9 cellular contexts compared by ENCODE assay signal in the genomic region with DNA sequence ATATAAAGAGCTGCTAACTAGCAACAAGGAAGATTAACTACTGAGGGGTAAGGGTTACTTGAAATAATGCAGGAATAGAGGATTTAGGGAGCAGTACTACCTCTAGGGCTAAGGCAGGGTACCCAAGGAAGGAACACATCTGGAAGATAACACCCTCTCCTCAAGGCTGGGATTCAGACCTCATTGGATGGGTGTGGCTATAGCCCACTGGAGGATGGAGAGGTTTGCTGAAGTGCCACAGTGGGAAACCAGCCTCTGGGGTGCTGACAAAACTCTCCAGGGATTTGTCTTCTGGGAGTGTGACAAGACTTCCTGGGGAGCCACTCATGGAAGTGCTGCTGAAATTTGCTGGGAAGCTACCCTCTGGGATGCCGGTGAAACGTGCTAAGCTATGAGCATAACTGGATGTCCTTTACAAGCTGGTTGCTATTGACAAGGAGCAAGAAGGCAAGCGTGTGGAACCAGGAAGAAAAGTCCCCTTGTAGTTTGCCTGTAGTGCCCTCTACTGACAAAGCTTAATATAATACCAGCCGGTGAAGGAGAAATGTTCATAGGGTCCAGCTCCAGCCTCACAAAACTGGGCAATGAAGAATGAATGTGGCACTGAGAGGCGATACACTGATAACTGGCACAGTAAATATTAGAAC.
DNase-seq lines count a peak whose midpoint lies in the region; ATAC-seq, FAIRE-seq and TF ChIP-seq lines count a peak whose summit lies in the region.
"Had no signal": no experiment of that assay in that cellular context is flagged by ENCODE, and none has a peak within 500 bp of the region (broad histone marks: within the 10 kb centered on the region; RNA-seq: fewer than 3 reads in every experiment).

No MANE protein-coding gene starts in this region.

- intact Hi-C loops in heart right ventricle (cut with DNase I) (loop anchor here in 9 of 10 donors (1.0 to 5.0 kb wide), 5 partner anchors 51 to 56 kb away; no protein-coding TSS in a partner anchor), left ventricle myocardium superior (cut with micrococcal nuclease) (no loop called here), HepG2 (cut with micrococcal nuclease; ENCODE audit: unreplicated experiment) (loop anchor here (1.0 to 5.0 kb wide), 2 partner anchors 53 to 196 kb away; no protein-coding TSS in a partner anchor)

- H2AFZ ChIP-seq in HepG2 (ENCODE audit: low read length), result no peak overlapping the region

- TF ChIP-seq RAD21 in HepG2 (CRISPR knock-in tag; IDR thresholded peaks at IDR 0.05), result peak; percentile 50; the same call in 1 of the 2 replicates

- no peak for DNase-seq in heart right ventricle
- no peak for DNase-seq in left ventricle myocardium superior
- peak; percentile 71 for DNase-seq in HEK293T (ENCODE audit: extremely low spot score)
- DNase-seq in NCI-H226, result peak; percentile 30
- peak; percentile 71 for DNase-seq in amniotic epithelial cell (ENCODE audit: low read depth)
- peak; percentile 35 for DNase-seq in HepG2 (ENCODE audit: low spot score)
- no peak for DNase-seq in NCI-H1436 (lab: John Stamatoyannopoulos, UW)

- TF ChIP-seq CTCF in heart right ventricle (IDR thresholded peaks at IDR 0.05), result peak in 8 of 9 donors; percentile 9 to 59 (median 48)
- peak; percentile 77 for TF ChIP-seq CTCF in HepG2 (CRISPR knock-in tag; IDR thresholded peaks at IDR 0.05)

- H3K27ac ChIP-seq in heart right ventricle (no peak overlapping the region), HepG2 (ENCODE audit: extremely low read length, insufficient read depth, low read length) (no peak overlapping the region)

- H3K4me1 ChIP-seq in heart right ventricle, result peaks cover 0 to 16% (median 0%) of the 10 kb centered on the region in 9 donors
- H3K4me1 ChIP-seq in HepG2 (ENCODE audit: insufficient read depth, low read length), result peaks cover 13% of the 10 kb centered on the region

- H3K27me3 ChIP-seq in heart right ventricle (no peaks in the 10 kb centered on the region), HepG2 (ENCODE audit: control insufficient read depth in 1 of 2, insufficient read depth in 2 of 2, low read length in 2 of 2) (peaks cover 0 to 11% of the 10 kb centered on the region in 2 experiments; a peak in 3 of 5 replicates)

- H3K4me3 ChIP-seq in heart right ventricle (no peak overlapping the region), HepG2 (replicated peaks in 1 of 3; ENCODE audit: insufficient read depth in 1 of 3, low read depth in 2 of 3, low read length in 3 of 3) (no peak overlapping the region)

- POLR2A ChIA-PET in HEK293T (lab: Yijun Ruan, JAX) (no interaction called here), HepG2 (lab: Yijun Ruan, JAX) (no interaction called here)

- TF ChIP-seq EP300 in HepG2 (IDR thresholded peaks at IDR 0.05; ENCODE audit: low read depth in 2 of 2, low read length in 2 of 2) (no peak), HepG2 (CRISPR knock-in tag; IDR thresholded peaks at IDR 0.05; ENCODE audit: borderline replicate concordance) (no peak)

- FAIRE-seq in HepG2 (lab: Jason Lieb, UNC), result peak; percentile 49
- FAIRE-seq: endometrium had no signal

- no peak overlapping the region for H3K4me2 ChIP-seq in HepG2 (ENCODE audit: low read depth, low read length)

- H3K9ac ChIP-seq in HepG2 (ENCODE audit: insufficient read depth, low read depth, low read length), result no peak overlapping the region

- TF ChIP-seq POLR2A in HepG2 (IDR thresholded peaks at IDR 0.05; ENCODE audit: insufficient read depth in 1 of 2, low read depth in 2 of 2, low read length in 2 of 2), result no peak

- H3K9me3 ChIP-seq in heart right ventricle (peaks cover 0 to 18% (median 0%) of the 10 kb centered on the region in 11 donors), HepG2 (ENCODE audit: low read length) (no peaks in the 10 kb centered on the region)

- 41 to 48% methylated on average over 5 of the region's 5 CpGs for WGBS in heart right ventricle, 2 donors
- WGBS in HepG2 (ENCODE audit: low lambda C conversion rate), result 0% methylated on average over 5 of the region's 5 CpGs

- H3K79me2 ChIP-seq in HepG2 (ENCODE audit: insufficient read depth, low read length), result no peaks in the 10 kb centered on the region

- peak in 7 of 8 donors; percentile 33 to 65 (median 46) for ATAC-seq in heart right ventricle
- no peak for ATAC-seq in left ventricle myocardium superior
- ATAC-seq in HepG2, result peak; percentile 83
- no peak for ATAC-seq in GM19467 (IDR thresholded peaks at IDR 0.05; ENCODE audit: unreplicated experiment)

- H3K36me3 ChIP-seq in heart right ventricle (no peaks in the 10 kb centered on the region), HepG2 (replicated peaks in 1 of 2; ENCODE audit: control insufficient read depth in 1 of 2, insufficient read depth in 2 of 2, low read length in 2 of 2) (no peaks in the 10 kb centered on the region)

- CTCF ChIA-PET in HEK293T (lab: Yijun Ruan, JAX), result interaction anchor here (0.7 to 1.7 kb wide), 8 partner anchors 8 to 1246 kb away, joined by 3 to 8 read pairs (median 4); no protein-coding TSS in a partner anchor
- CTCF ChIA-PET in HepG2 (lab: Yijun Ruan, JAX; ENCODE audit: low intra/inter-chr PET ratio, low total read pairs), result interaction anchor here (1.3 to 1.4 kb wide), 2 partner anchors 53 to 197 kb away, joined by 4 to 9 read pairs; no protein-coding TSS in a partner anchor

- no peaks in the 10 kb centered on the region for H4K20me1 ChIP-seq in HepG2 (ENCODE audit: insufficient read depth, low read length)

- in situ Hi-C loops in HepG2 (cut with HindIII; ENCODE audit: extremely low pct_ligation_motif_present, low pct_unique_long_range_greater_than_20kb), result no loop called here

- BruUV-seq in HepG2 (replicated peaks; lab: Mats Ljungman, UMichigan), result no TSS peak

TF ChIP-seq in HEK293T, 16 proteins besides CTCF, POLR2A, EP300 and RAD21:
- no peak for TF ChIP-seq ELF4 (IDR thresholded peaks at IDR 0.05)
- no peak for TF ChIP-seq FOXM1 (IDR thresholded peaks at IDR 0.05; ENCODE audit: borderline replicate concordance)
- TF ChIP-seq ZNF384 (IDR thresholded peaks at IDR 0.05), result no peak
- no peak for TF ChIP-seq FOXK2 (IDR thresholded peaks at IDR 0.05)
- no peak for TF ChIP-seq FOXA1 (IDR thresholded peaks at IDR 0.05)
- no peak for TF ChIP-seq BHLHE40 (IDR thresholded peaks at IDR 0.05; ENCODE audit: borderline replicate concordance)
- no peak for TF ChIP-seq HDGF (IDR thresholded peaks at IDR 0.05; ENCODE audit: borderline replicate concordance)
- TF ChIP-seq SP1 (IDR thresholded peaks at IDR 0.05), result no peak
- no peak for TF ChIP-seq SUZ12 (IDR thresholded peaks at IDR 0.05)
- no peak for TF ChIP-seq CTBP1 (IDR thresholded peaks at IDR 0.05; ENCODE audit: borderline replicate concordance)
- no peak for TF ChIP-seq ARNT (IDR thresholded peaks at IDR 0.05)
- TF ChIP-seq LEF1 (IDR thresholded peaks at IDR 0.05; ENCODE audit: borderline replicate concordance), result no peak
- TF ChIP-seq, protein P1, sequence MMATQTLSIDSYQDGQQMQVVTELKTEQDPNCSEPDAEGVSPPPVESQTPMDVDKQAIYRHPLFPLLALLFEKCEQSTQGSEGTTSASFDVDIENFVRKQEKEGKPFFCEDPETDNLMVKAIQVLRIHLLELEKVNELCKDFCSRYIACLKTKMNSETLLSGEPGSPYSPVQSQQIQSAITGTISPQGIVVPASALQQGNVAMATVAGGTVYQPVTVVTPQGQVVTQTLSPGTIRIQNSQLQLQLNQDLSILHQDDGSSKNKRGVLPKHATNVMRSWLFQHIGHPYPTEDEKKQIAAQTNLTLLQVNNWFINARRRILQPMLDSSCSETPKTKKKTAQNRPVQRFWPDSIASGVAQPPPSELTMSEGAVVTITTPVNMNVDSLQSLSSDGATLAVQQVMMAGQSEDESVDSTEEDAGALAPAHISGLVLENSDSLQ (IDR thresholded peaks at IDR 0.05), result no peak
- TF ChIP-seq NFRKB (IDR thresholded peaks at IDR 0.05), result no peak
- no peak for TF ChIP-seq TARDBP (IDR thresholded peaks at IDR 0.05)
- no peak for TF ChIP-seq L3MBTL2 (conservative IDR thresholded peaks at IDR 0.05)

TF ChIP-seq in HepG2, 621 proteins besides CTCF, POLR2A, EP300 and RAD21:
- TF ChIP-seq FOXA1 (IDR thresholded peaks at IDR 0.05) (no peak), FOXA1 (CRISPR knock-in tag; IDR thresholded peaks at IDR 0.05) (peak; percentile 47; the same call in 1 of the 2 replicates), SMC3 (IDR thresholded peaks at IDR 0.05; ENCODE audit: low read length) (peak; percentile 62; the same call in 1 of the 2 replicates), ELF3 (CRISPR knock-in tag; IDR thresholded peaks at IDR 0.05) (peak; percentile 62), FOXA3 (CRISPR knock-in tag; IDR thresholded peaks at IDR 0.05) (0 out of 2 replicates have a peak, but pooled peaks have one; percentile 9), ELF1 (CRISPR knock-in tag; IDR thresholded peaks at IDR 0.05) (peak; percentile 44; the same call in 1 of the 2 replicates), ZNF124 (CRISPR knock-in tag; IDR thresholded peaks at IDR 0.05) (no peak), STAG1 (CRISPR knock-in tag; IDR thresholded peaks at IDR 0.05) (peak; percentile 74), NCOA2 (CRISPR knock-in tag; IDR thresholded peaks at IDR 0.05) (no peak), RFX5 (IDR thresholded peaks at IDR 0.05; ENCODE audit: low read depth, low read length) (0 out of 2 replicates have a peak, but pooled peaks have one; percentile 47)
- TF ChIP-seq, protein P2, sequence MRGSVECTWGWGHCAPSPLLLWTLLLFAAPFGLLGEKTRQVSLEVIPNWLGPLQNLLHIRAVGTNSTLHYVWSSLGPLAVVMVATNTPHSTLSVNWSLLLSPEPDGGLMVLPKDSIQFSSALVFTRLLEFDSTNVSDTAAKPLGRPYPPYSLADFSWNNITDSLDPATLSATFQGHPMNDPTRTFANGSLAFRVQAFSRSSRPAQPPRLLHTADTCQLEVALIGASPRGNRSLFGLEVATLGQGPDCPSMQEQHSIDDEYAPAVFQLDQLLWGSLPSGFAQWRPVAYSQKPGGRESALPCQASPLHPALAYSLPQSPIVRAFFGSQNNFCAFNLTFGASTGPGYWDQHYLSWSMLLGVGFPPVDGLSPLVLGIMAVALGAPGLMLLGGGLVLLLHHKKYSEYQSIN (CRISPR knock-in tag; IDR thresholded peaks at IDR 0.05; ENCODE audit: borderline replicate concordance), result no peak

Comparison
In these comparisons a context has a peak if more than half of its experiments do, and no peak if none do; other contexts are left out.
1. ATAC-seq: peak in heart right ventricle (7 of 8) and HepG2 (single experiment); none in left ventricle myocardium superior (single experiment) and GM19467 (single experiment).
2. DNase-seq: peak in HEK293T (single experiment), NCI-H226 (single experiment), amniotic epithelial cell (single experiment) and HepG2 (single experiment); none in heart right ventricle (0 of 2), left ventricle myocardium superior (single experiment) and NCI-H1436 (single experiment).